8 cellular contexts compared by ENCODE assay signal in the genomic region with DNA sequence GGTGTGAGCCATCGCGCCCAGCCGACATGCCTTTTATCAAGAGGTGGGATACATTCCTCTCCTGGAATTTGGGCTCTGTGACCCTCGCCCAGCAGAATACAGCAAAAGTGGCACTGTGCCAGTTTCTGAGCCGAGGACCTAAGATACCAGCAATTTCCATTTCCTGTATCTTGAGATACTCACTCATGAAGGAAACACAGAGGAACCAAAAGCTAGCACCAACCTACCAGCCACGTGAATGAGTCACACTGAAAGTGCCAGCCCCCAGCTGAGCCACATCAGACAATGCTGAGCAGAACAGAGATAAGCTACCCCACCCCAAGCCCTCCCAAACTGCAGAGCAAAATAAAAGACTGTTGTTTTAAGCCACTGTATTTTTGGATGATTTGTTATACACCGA. TPM values are rescaled to one million over a fixed set of nuclear protein-coding genes. Genes with fewer than 3 reads are reported as not detected.
DNase-seq lines count a peak whose midpoint lies in the region; ATAC-seq lines count a peak whose summit lies in the region.
"Had no signal": no experiment of that assay in that cellular context is flagged by ENCODE, and none has a peak within 500 bp of the region (broad histone marks: within the 10 kb centered on the region; RNA-seq: fewer than 3 reads in every experiment).

No MANE protein-coding gene starts in this region.

- POLR2A ChIA-PET in T-cell (lab: Charles Lee): interaction anchor here (0.7 to 1.2 kb wide), 2 partner anchors 21 to 817 kb away, joined by 3 to 6 read pairs; no protein-coding TSS in a partner anchor

- H3K27me3 Mint-ChIP-seq in T-cell: no peaks in the 10 kb centered on the region
- H3K27me3 Mint-ChIP-seq: dendritic cell treated with granulocyte-macrophage colony-stimulating factor and Interleukin-4, amounts not matched to agents 40 ng/mL and 50 ng/mL, for 4 days had no signal

- DNase-seq in T-cell: peak; percentile 57 to 91 (median 80)
- DNase-seq in activated naive CD8-positive, alpha-beta T cell treated with anti-CD3 and anti-CD28 coated beads, Interleukin-2, amount 50 U/mL, for 16 hours (ENCODE audit: low read depth, low spot score): peak; percentile 75
- peak; percentile 47 for DNase-seq in non-pigmented ciliary epithelial cell (ENCODE audit: low read depth)
- no peak for DNase-seq in NAMALWA (ENCODE audit: low spot score)
- no peak for DNase-seq in left ventricle myocardium superior

- peaks cover 29% of the 10 kb centered on the region for H3K36me3 Mint-ChIP-seq in T-cell

- H3K4me3 Mint-ChIP-seq in T-cell: peak overlapping the region; percentile 71 to 76 (median 74)
- H3K4me3 Mint-ChIP-seq: dendritic cell treated with granulocyte-macrophage colony-stimulating factor and Interleukin-4, amounts not matched to agents 40 ng/mL and 50 ng/mL, for 4 days had no signal

- CTCF ChIA-PET in T-cell (lab: Charles Lee): interaction anchor here in 1 of 2 donors (0.7 to 1.3 kb wide), 6 partner anchors 14 to 130 kb away, joined by 3 to 5 read pairs (median 4); partner anchors contain the start of gene CACUL1

- no peaks in the 10 kb centered on the region for H3K9me3 Mint-ChIP-seq in T-cell
- H3K9me3 Mint-ChIP-seq: dendritic cell treated with granulocyte-macrophage colony-stimulating factor and Interleukin-4, amounts not matched to agents 40 ng/mL and 50 ng/mL, for 4 days had no signal

- intact Hi-C loops in left ventricle myocardium superior (cut with micrococcal nuclease): no loop called here

- ATAC-seq in GM19351 (IDR thresholded peaks at IDR 0.05; ENCODE audit: unreplicated experiment) (peak; percentile 98), HG03135 (IDR thresholded peaks at IDR 0.05; ENCODE audit: unreplicated experiment) (peak; percentile 93), T-cell (replicated peaks in 1 of 4) (peak; percentile 100), left ventricle myocardium superior (no peak)

- H3K4me1 Mint-ChIP-seq in T-cell: peaks cover 62 to 78% (median 75%) of the 10 kb centered on the region in 3 donors

- peak overlapping the region; percentile 92 for H3K27ac Mint-ChIP-seq in T-cell
- H3K27ac Mint-ChIP-seq: dendritic cell treated with granulocyte-macrophage colony-stimulating factor and Interleukin-4, amounts not matched to agents 40 ng/mL and 50 ng/mL, for 4 days had no signal

RNA-seq across cellular contexts. Expression of gene CACUL1, which starts 56.3 kb away (rescaled TPM):
- total RNA-seq in T-cell (10 to 100 TPM; 26.3 to 35.2 (median 27.9) TPM), left ventricle myocardium superior (28.5 TPM)

Comparison
In these comparisons a context has a peak if more than half of its experiments do, and no peak if none do; other contexts are left out.
1. DNase-seq: peak in T-cell (34 of 34), activated naive CD8-positive, alpha-beta T cell treated with anti-CD3 and anti-CD28 coated beads, Interleukin-2, amount 50 U/mL, for 16 hours (single experiment) and non-pigmented ciliary epithelial cell (single experiment); none in NAMALWA (single experiment) and left ventricle myocardium superior (single experiment).